Comparison of ENCODE assay signal across 19 cellular contexts in the genomic region with DNA sequence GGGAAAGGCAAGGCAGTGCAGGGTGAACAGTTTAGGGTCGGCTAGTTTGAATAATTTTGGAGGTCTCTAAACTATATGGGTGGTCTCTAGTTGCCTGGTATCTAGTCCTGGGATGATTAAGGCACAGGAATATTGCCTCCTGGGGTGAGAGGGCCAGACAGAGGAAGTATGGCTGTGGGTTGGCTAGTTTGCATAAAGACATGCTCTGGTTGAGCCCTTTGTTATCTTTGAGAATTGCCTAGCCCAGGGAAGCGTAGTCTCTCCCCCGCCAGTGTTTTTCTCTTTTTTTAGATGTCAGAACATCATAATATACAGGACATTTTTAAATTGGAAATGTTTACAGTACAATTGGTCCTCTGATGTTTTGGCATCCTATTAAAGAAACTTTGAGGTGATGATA.
"Had no signal": no experiment of that assay in that cellular context is flagged by ENCODE, and none has a peak within 500 bp of the region (broad histone marks: within the 10 kb centered on the region; RNA-seq: fewer than 3 reads in every experiment).

No MANE protein-coding gene starts in this region.

- DNase-seq: activated CD4-positive, alpha-beta T cell treated with anti-CD3 and anti-CD28 coated beads for 1 hour; activated T-cell treated with anti-CD3 and anti-CD28 coated beads, Interleukin-2, amount 50 U/mL, for 24 hours; brain microvascular endothelial cell; caudate nucleus; dermis blood vessel endothelial cell; effector CD8-positive, alpha-beta T cell; foreskin melanocyte; immature natural killer cell; left ventricle myocardium inferior; mammary epithelial cell; naive thymus-derived CD8-positive, alpha-beta T cell; small intestine; stimulated activated CD4-positive, alpha-beta T cell treated with anti-CD3 and anti-CD28 coated beads, Interleukin-2, amount 100 ng/mL, for 24 hours; stomach; WERI-Rb-1 had no signal

- ATAC-seq: activated naive CD4-positive, alpha-beta T cell treated with anti-CD3 and anti-CD28 coated beads, Interleukin-2, amount 50 U/mL, for 72 hours; activated T-helper 17 cell treated with anti-CD3 and anti-CD28 coated beads, Interleukin-2, amount 50 U/mL, for 72 hours; naive thymus-derived CD8-positive, alpha-beta T cell; sciatic nerve; stimulated activated memory B cell treated with anti-CD40 and anti-IgM and Interleukin-4, amounts not matched to agents 10 μg/mL and 1 μg/mL and 100 μg/mL, for 72 hours had no signal
